In genomic region chr16:64011650-64012049, GRCh38 we compare ENCODE assay signal across 30 cellular contexts.
"Had no signal": no experiment of that assay in that cellular context is flagged by ENCODE, and none has a peak within 500 bp of the region (broad histone marks: within the 10 kb centered on the region; RNA-seq: fewer than 3 reads in every experiment).

No MANE protein-coding gene starts in this region.

- H3K27me3 Mint-ChIP-seq: activated B cell treated with CpG ODN at 0.5 μM for 24 hours; activated CD8-positive, alpha-beta memory T cell treated with anti-CD3 and anti-CD28 coated beads, Interleukin-2, amount 10 ng/mL, durations not matched to agents 7 days and 5 days; activated naive CD8-positive, alpha-beta T cell; brain; naive B cell; stimulated activated memory B cell treated with anti-CD40 and anti-IgM and Interleukin-4, amounts not matched to agents 10 μg/mL and 1 μg/mL and 100 μg/mL, for 72 hours had no signal

- H3K27ac ChIP-seq: esophagus muscularis mucosa, foreskin keratinocyte, left lung, stomach, thyroid gland, upper lobe of left lung had no signal

- H3K9me3 ChIP-seq: esophagus muscularis mucosa, heart left ventricle, left lung, mucosa of descending colon, stomach, thyroid gland, upper lobe of left lung had no signal

- H3K27ac Mint-ChIP-seq: activated B cell treated with CpG ODN at 0.5 μM for 24 hours; activated CD8-positive, alpha-beta memory T cell treated with anti-CD3 and anti-CD28 coated beads, Interleukin-2, amount 10 ng/mL, durations not matched to agents 7 days and 5 days; activated CD8-positive, alpha-beta T cell treated with anti-CD3 and anti-CD28 coated beads, Interleukin-2, amount 10 ng/mL, durations not matched to agents 7 days and 5 days; activated naive CD8-positive, alpha-beta T cell; activated T-cell treated with anti-CD3 and anti-CD28 coated beads, Interleukin-2, amount 50 U/mL, for 72 hours; endodermal cell; immature natural killer cell; naive B cell; stimulated activated memory B cell treated with anti-CD40 and anti-IgM and Interleukin-4, amounts not matched to agents 10 μg/mL and 1 μg/mL and 100 μg/mL, for 72 hours; T-helper 2 cell treated with Interferon-gamma antibody and Interleukin-4, amounts not matched to agents 5 μg/mL and 100 μg/mL, for 36 hours had no signal

- DNase-seq: activated B cell treated with CpG ODN at 0.5 μM for 24 hours; activated CD4-positive, alpha-beta T cell treated with anti-CD3 and anti-CD28 coated beads, Interleukin-2, amount 50 U/mL, for 1 hour; activated CD8-positive, alpha-beta memory T cell treated with anti-CD3 and anti-CD28 coated beads, Interleukin-2, amount 10 ng/mL, durations not matched to agents 7 days and 5 days; activated CD8-positive, alpha-beta T cell treated with anti-CD3 and anti-CD28 coated beads, Interleukin-2, amount 10 ng/mL, durations not matched to agents 7 days and 5 days; activated naive CD4-positive, alpha-beta T cell treated with Interleukin-2 at 50 U/mL for 16 hours; activated T-cell treated with anti-CD3 and anti-CD28 coated beads, Interleukin-2, amount 50 U/mL, for 72 hours; aorta; endodermal cell; heart left ventricle; immature natural killer cell; left lung; mucosa of descending colon; naive B cell; occipital lobe; small intestine; stimulated activated CD4-positive, alpha-beta T cell treated with anti-CD3 and anti-CD28 coated beads, Interleukin-1b, Interleukin-23, amount 100 ng/mL, for 48 hours; stimulated activated CD4-positive, alpha-beta T cell treated with anti-CD3 and anti-CD28 coated beads, Interleukin-4, amount 100 ng/mL, for 4 hours; stimulated activated CD8-positive, alpha-beta memory T cell treated with anti-CD3 and anti-CD28 coated beads, Interleukin-4, amount 100 ng/mL, for 48 hours; stomach; T-helper 1 cell; thyroid gland; upper lobe of left lung had no signal

- H3K27me3 ChIP-seq: esophagus muscularis mucosa, foreskin keratinocyte, heart left ventricle, left lung, stomach, thyroid gland, upper lobe of left lung had no signal

- H3K36me3 Mint-ChIP-seq: activated CD8-positive, alpha-beta memory T cell treated with anti-CD3 and anti-CD28 coated beads, Interleukin-2, amount 10 ng/mL, durations not matched to agents 7 days and 5 days; activated naive CD8-positive, alpha-beta T cell; immature natural killer cell; naive B cell; stimulated activated memory B cell treated with anti-CD40 and anti-IgM and Interleukin-4, amounts not matched to agents 10 μg/mL and 1 μg/mL and 100 μg/mL, for 72 hours had no signal

- H3K4me1 ChIP-seq: foreskin keratinocyte, left lung, stomach, thyroid gland, upper lobe of left lung had no signal

- H3K36me3 ChIP-seq: esophagus muscularis mucosa, heart left ventricle, left lung, stomach, thyroid gland, upper lobe of left lung had no signal

- ATAC-seq: activated CD8-positive, alpha-beta memory T cell treated with anti-CD3 and anti-CD28 coated beads, Interleukin-2, amount 10 ng/mL, durations not matched to agents 7 days and 5 days; activated CD8-positive, alpha-beta T cell treated with anti-CD3 and anti-CD28 coated beads, Interleukin-2, amount 10 ng/mL, durations not matched to agents 7 days and 5 days; activated T-cell treated with anti-CD3 and anti-CD28 coated beads, Interleukin-2, amount 50 U/mL, for 72 hours; foreskin keratinocyte; left lung; mucosa of descending colon; sciatic nerve; stimulated activated memory B cell treated with anti-CD40 and anti-IgM and Interleukin-4, amounts not matched to agents 10 μg/mL and 1 μg/mL and 100 μg/mL, for 72 hours had no signal

- H3K4me3 ChIP-seq: esophagus muscularis mucosa, heart left ventricle, left lung, mucosa of descending colon, stomach, thyroid gland, upper lobe of left lung had no signal

- H3K4me1 Mint-ChIP-seq: activated B cell treated with CpG ODN at 0.5 μM for 24 hours; activated CD8-positive, alpha-beta memory T cell treated with anti-CD3 and anti-CD28 coated beads, Interleukin-2, amount 10 ng/mL, durations not matched to agents 7 days and 5 days; immature natural killer cell; naive B cell; neural crest cell; stimulated activated memory B cell treated with anti-CD40 and anti-IgM and Interleukin-4, amounts not matched to agents 10 μg/mL and 1 μg/mL and 100 μg/mL, for 72 hours had no signal

- H3K9me3 Mint-ChIP-seq: endodermal cell; neural crest cell; stimulated activated memory B cell treated with anti-CD40 and anti-IgM and Interleukin-4, amounts not matched to agents 10 μg/mL and 1 μg/mL and 100 μg/mL, for 72 hours had no signal

- H3K4me3 Mint-ChIP-seq: activated B cell treated with CpG ODN at 0.5 μM for 24 hours; activated CD8-positive, alpha-beta memory T cell treated with anti-CD3 and anti-CD28 coated beads, Interleukin-2, amount 10 ng/mL, durations not matched to agents 7 days and 5 days; activated CD8-positive, alpha-beta T cell treated with anti-CD3 and anti-CD28 coated beads, Interleukin-2, amount 10 ng/mL, durations not matched to agents 7 days and 5 days; activated naive CD8-positive, alpha-beta T cell; activated T-cell treated with anti-CD3 and anti-CD28 coated beads, Interleukin-2, amount 50 U/mL, for 72 hours; brain; endodermal cell; immature natural killer cell; naive B cell; neural crest cell; stimulated activated memory B cell treated with anti-CD40 and anti-IgM and Interleukin-4, amounts not matched to agents 10 μg/mL and 1 μg/mL and 100 μg/mL, for 72 hours; T-helper 2 cell treated with Interferon-gamma antibody and Interleukin-4, amounts not matched to agents 5 μg/mL and 100 μg/mL, for 36 hours had no signal
